In genomic region chr5:154191467-154192261, GRCh38 we compare ENCODE assay signal across 8 cellular contexts. TPM values are rescaled to one million over a fixed set of nuclear protein-coding genes. Genes with fewer than 3 reads are reported as not detected.
DNase-seq lines count a peak whose midpoint lies in the region; ATAC-seq and TF ChIP-seq lines count a peak whose summit lies in the region.

No MANE protein-coding gene starts in this region.

- H3K27me3 Mint-ChIP-seq in nephron (ENCODE audit: low read depth): peaks cover 23% of the 10 kb centered on the region

- H3K9me3 ChIP-seq in DND-41 (ENCODE audit: insufficient read depth, low read length, severe bottlenecking): no peaks in the 10 kb centered on the region
- no peaks in the 10 kb centered on the region for H3K9me3 ChIP-seq in PC-3 (ENCODE audit: low read length)

- peaks cover 59% of the 10 kb centered on the region for H3K4me1 Mint-ChIP-seq in nephron

- no peaks in the 10 kb centered on the region for H3K27me3 ChIP-seq in DND-41 (ENCODE audit: insufficient read depth, low read length, poor library complexity)
- H3K27me3 ChIP-seq in PC-3 (ENCODE audit: low read length): no peaks in the 10 kb centered on the region
- H3K27me3 ChIP-seq in foreskin keratinocyte: peaks cover 23% of the 10 kb centered on the region

- peak overlapping the region; percentile 90 to 94 (median 93) for H3K4me3 Mint-ChIP-seq in nephron

- CTCF ChIA-PET in PC-3 (lab: Charles Lee): no interaction called here

- TF ChIP-seq CTCF in DND-41 (IDR thresholded peaks at IDR 0.05; ENCODE audit: borderline replicate concordance, extremely low read depth, low read length, poor library complexity, severe bottlenecking) (no peak), PC-3 (conservative IDR thresholded peaks at IDR 0.05; ENCODE audit: low read depth, low read length) (no peak), nephron (IDR thresholded peaks at IDR 0.05; ENCODE audit: unreplicated experiment in 3 of 3) (no peak), foreskin keratinocyte (conservative IDR thresholded peaks at IDR 0.05) (no peak)

- H3K27ac ChIP-seq in DND-41 (ENCODE audit: low read length) (no peak overlapping the region), PC-3 (ENCODE audit: low read length) (no peak overlapping the region), foreskin keratinocyte (no peak overlapping the region)

- H3K4me1 ChIP-seq in DND-41 (ENCODE audit: insufficient read depth, low read length): peaks cover 35% of the 10 kb centered on the region
- peaks cover 48% of the 10 kb centered on the region for H3K4me1 ChIP-seq in PC-3 (ENCODE audit: insufficient read depth, low read length)
- no peaks in the 10 kb centered on the region for H3K4me1 ChIP-seq in foreskin keratinocyte

- H3K27ac Mint-ChIP-seq in nephron: peak overlapping the region; percentile 85 to 96 (median 86)

- H3K9ac ChIP-seq in DND-41 (ENCODE audit: low read depth, low read length) (peak overlapping the region; percentile 75; the same call in 1 of the 2 replicates), PC-3 (ENCODE audit: low read length) (no peak overlapping the region)

- H2AFZ ChIP-seq in DND-41 (ENCODE audit: low read depth, low read length): peak overlapping the region; percentile 6; the same call in 1 of the 2 replicates
- no peak overlapping the region for H2AFZ ChIP-seq in PC-3 (ENCODE audit: low read length)

- intact Hi-C loops in PC-3 (cut with micrococcal nuclease): loop anchor here (5.0 kb wide), 1 partner anchor 96 kb away; no protein-coding TSS in a partner anchor

- ATAC-seq in DND-41 (ENCODE audit: insufficient read depth, low read depth) (no peak), PC-3 (no peak), foreskin keratinocyte (no peak), HG02885 (IDR thresholded peaks at IDR 0.05; ENCODE audit: poor library complexity, unreplicated experiment) (no peak)

- H3K36me3 Mint-ChIP-seq in nephron (ENCODE audit: low read depth): no peaks in the 10 kb centered on the region

- POLR2A ChIA-PET in PC-3 (lab: Charles Lee; ENCODE audit: unreplicated experiment): interaction anchor here (0.6 kb wide), 1 partner anchor 92 kb away, joined by 3 read pairs; no protein-coding TSS in a partner anchor

- H3F3A ChIP-seq in PC-3 (ENCODE audit: low read length, unreplicated experiment): no peaks in the 10 kb centered on the region

- no TSS peak for BruUV-seq in PC-3 (replicated peaks; lab: Mats Ljungman, UMichigan)

- peaks cover 11% of the 10 kb centered on the region; the same call in 1 of the 2 replicates for H3K36me3 ChIP-seq in DND-41 (ENCODE audit: insufficient read depth, low read length)
- peaks cover 11% of the 10 kb centered on the region; the same call in 1 of the 2 replicates for H3K36me3 ChIP-seq in PC-3 (ENCODE audit: low read depth, low read length)

- H4K20me1 ChIP-seq in DND-41 (ENCODE audit: insufficient read depth, low read length): peaks cover 3% of the 10 kb centered on the region; the same call in 1 of the 2 replicates
- H4K20me1 ChIP-seq in PC-3 (ENCODE audit: low read length): peaks cover 7% of the 10 kb centered on the region; the same call in 1 of the 2 replicates

- DNase-seq in DND-41 (no peak), PC-3 (no peak), dermis blood vessel endothelial cell (peak; percentile 52), foreskin keratinocyte (no peak), NCI-H1694 treated with DMSO at 0.1 percent for 48 hours (lab: John Stamatoyannopoulos, UW) (no peak), DMS79 treated with DMSO at 0.1 percent for 48 hours (lab: John Stamatoyannopoulos, UW) (no peak)

- 0 out of 2 replicates have a peak, but pooled peaks cover 3% of the 10 kb centered on the region for H3K79me2 ChIP-seq in DND-41 (ENCODE audit: insufficient read depth, low read length)
- peaks cover 60% of the 10 kb centered on the region for H3K79me2 ChIP-seq in PC-3 (ENCODE audit: low read length)

- no peaks in the 10 kb centered on the region for H3K9me2 ChIP-seq in PC-3 (replicated peaks; ENCODE audit: low read length)

- H3K4me3 ChIP-seq in DND-41 (ENCODE audit: low read depth in 1 of 2, low read length in 2 of 2): peak overlapping the region in 1 of 2 experiments; percentile 65; a peak in 2 of 4 replicates
- H3K4me3 ChIP-seq in PC-3 (ENCODE audit: low read length): peak overlapping the region; percentile 77

- no peaks in the 10 kb centered on the region for H3K9me3 Mint-ChIP-seq in nephron

- peak overlapping the region; percentile 84 for H3K4me2 ChIP-seq in DND-41 (ENCODE audit: insufficient read depth, low read length)
- peak overlapping the region; percentile 95 for H3K4me2 ChIP-seq in PC-3 (ENCODE audit: low read length)

RNA-seq across cellular contexts. Expression of gene GALNT10, which starts 1.1 kb away (rescaled TPM):
- total RNA-seq in PC-3 (2014; rRNA removed) (44.9 and 46.2 TPM in 2 replicates), dermis blood vessel endothelial cell (38.8 and 50.1 TPM in 2 replicates), foreskin keratinocyte (23.5 and 23.8 TPM in 2 replicates)
- polyA plus RNA-seq in foreskin keratinocyte: 8.0 and 8.5 TPM in 2 replicates
